In the genomic region with DNA sequence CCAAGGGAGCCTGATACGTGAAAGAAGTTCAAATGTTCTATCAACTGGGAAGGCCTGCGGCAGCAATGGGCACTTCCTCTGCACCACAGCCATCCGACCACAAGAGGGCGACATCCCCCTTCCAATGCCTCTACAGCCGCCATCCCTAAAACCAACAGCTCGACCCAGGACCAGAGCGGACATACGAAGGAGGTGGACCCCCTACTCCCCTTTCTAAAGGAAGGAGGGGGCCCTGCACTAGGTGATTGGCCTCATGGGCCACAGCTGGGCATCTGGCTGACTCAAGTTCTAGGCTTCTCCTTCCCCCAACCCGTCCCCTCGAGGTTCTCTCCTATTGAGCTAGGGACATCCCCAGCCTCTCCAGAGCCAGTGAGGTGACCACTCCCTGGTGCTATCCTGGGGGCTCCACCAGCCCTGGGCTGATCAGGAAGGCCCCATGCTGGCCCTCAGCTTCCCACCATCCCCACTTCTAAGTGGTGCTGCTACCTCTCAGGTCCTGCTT, we compare ENCODE assay signal across 8 cellular contexts.
DNase-seq lines count a peak whose midpoint lies in the region; ATAC-seq and TF ChIP-seq lines count a peak whose summit lies in the region.

No MANE protein-coding gene starts in this region.

- no peaks in the 10 kb centered on the region for H3F3A ChIP-seq in PC-3 (ENCODE audit: low read length, unreplicated experiment)
- no peaks in the 10 kb centered on the region for H3F3A ChIP-seq in neural cell (ENCODE audit: insufficient read depth, low read length, poor library complexity, severe bottlenecking)

- H2AFZ ChIP-seq in PC-3 (ENCODE audit: low read length) (peak overlapping the region; percentile 64), neural cell (ENCODE audit: low read depth, low read length) (no peak overlapping the region)

- no peaks in the 10 kb centered on the region for H3K79me2 ChIP-seq in PC-3 (ENCODE audit: low read length)
- no peaks in the 10 kb centered on the region for H3K79me2 ChIP-seq in neural cell (replicated peaks; ENCODE audit: insufficient read depth, low read length)

- peak; percentile 75 for ATAC-seq in GM18502 (IDR thresholded peaks at IDR 0.05; ENCODE audit: poor library complexity, unreplicated experiment)
- peak; percentile 89 for ATAC-seq in PC-3
- peak; percentile 72 for ATAC-seq in stimulated activated naive CD8-positive, alpha-beta T cell treated with anti-CD3 and anti-CD28 coated beads, Interleukin-15, Interleukin-2, amounts not matched to agents 100 U/mL and 50 U/mL, for 24 hours

- H4K20me1 ChIP-seq in PC-3 (ENCODE audit: low read length): no peaks in the 10 kb centered on the region
- no peaks in the 10 kb centered on the region for H4K20me1 ChIP-seq in neural cell (ENCODE audit: insufficient read depth)

- H3K36me3 Mint-ChIP-seq in activated T-cell treated with anti-CD3 and anti-CD28 coated beads, Interleukin-2, amount 50 U/mL, for 24 hours (ENCODE audit: low read depth): no peaks in the 10 kb centered on the region

- H3K9me3 ChIP-seq in A673 (ENCODE audit: low read depth, low read length, poor library complexity, severe bottlenecking) (no peaks in the 10 kb centered on the region), PC-3 (ENCODE audit: low read length) (no peaks in the 10 kb centered on the region), neural cell (ENCODE audit: low read length) (no peaks in the 10 kb centered on the region)

- no peaks in the 10 kb centered on the region for H3K9me2 ChIP-seq in PC-3 (replicated peaks; ENCODE audit: low read length)
- H3K9me2 ChIP-seq in neural cell (ENCODE audit: insufficient read depth, low read length): no peaks in the 10 kb centered on the region

- peak overlapping the region; percentile 56; the same call in 1 of the 2 replicates for H3K4me2 ChIP-seq in PC-3 (ENCODE audit: low read length)
- no peak overlapping the region for H3K4me2 ChIP-seq in neural cell (ENCODE audit: low read length)

- H3K36me3 ChIP-seq in A673 (ENCODE audit: insufficient read depth, low read length, poor library complexity, severe bottlenecking) (no peaks in the 10 kb centered on the region), PC-3 (ENCODE audit: low read depth, low read length) (no peaks in the 10 kb centered on the region), neural cell (ENCODE audit: insufficient read depth, low read length) (no peaks in the 10 kb centered on the region)

- TF ChIP-seq CTCF in A673 (conservative IDR thresholded peaks at IDR 0.05; ENCODE audit: low read depth, low read length) (peak; percentile 95), HL-60 (IDR thresholded peaks at IDR 0.05; ENCODE audit: insufficient read depth, low read length) (peak; percentile 99), PC-3 (conservative IDR thresholded peaks at IDR 0.05; ENCODE audit: low read depth, low read length) (peak; percentile 95), neural cell (IDR thresholded peaks at IDR 0.05; ENCODE audit: poor library complexity, severe bottlenecking) (peak; percentile 98)

- no peaks in the 10 kb centered on the region for H3K4me1 ChIP-seq in A673 (ENCODE audit: insufficient read depth, low read length, poor library complexity, severe bottlenecking)
- no peaks in the 10 kb centered on the region for H3K4me1 ChIP-seq in PC-3 (ENCODE audit: insufficient read depth, low read length)

- H3K9me3 Mint-ChIP-seq in activated T-cell treated with anti-CD3 and anti-CD28 coated beads, Interleukin-2, amount 50 U/mL, for 24 hours: peaks cover 8% of the 10 kb centered on the region

- no TSS peak for BruUV-seq in A673 (replicated peaks; lab: Mats Ljungman, UMichigan)
- BruUV-seq in PC-3 (replicated peaks; lab: Mats Ljungman, UMichigan): no TSS peak

- H3K27ac ChIP-seq in A673 (ENCODE audit: low read depth, low read length, poor library complexity, severe bottlenecking): no peak overlapping the region
- H3K27ac ChIP-seq in HL-60 (replicated peaks): no peak overlapping the region
- H3K27ac ChIP-seq in PC-3 (ENCODE audit: low read length): no peak overlapping the region
- no peak overlapping the region for H3K27ac ChIP-seq in neural cell (ENCODE audit: low read length)

- POLR2A ChIA-PET in A673 (lab: Charles Lee; ENCODE audit: low non-redundant PET): no interaction called here
- POLR2A ChIA-PET in PC-3 (lab: Charles Lee; ENCODE audit: unreplicated experiment): no interaction called here

- CTCF ChIA-PET in A673 (lab: Charles Lee) (interaction anchor here (0.6 to 2.1 kb wide), 11 partner anchors 13 to 283 kb away, joined by 3 to 14 read pairs (median 4); partner anchors contain the start of gene RUFY4), PC-3 (lab: Charles Lee) (interaction anchor here (0.6 to 1.2 kb wide), 6 partner anchors 101 to 1139 kb away, joined by 3 to 8 read pairs (median 5); partner anchors contain the start of gene RUFY4)

- H3K9ac ChIP-seq in PC-3 (ENCODE audit: low read length) (no peak overlapping the region), neural cell (ENCODE audit: low read length) (no peak overlapping the region)

- no peaks in the 10 kb centered on the region for H3K27me3 Mint-ChIP-seq in activated T-cell treated with anti-CD3 and anti-CD28 coated beads, Interleukin-2, amount 50 U/mL, for 24 hours

- intact Hi-C loops in A673 (cut with micrococcal nuclease; ENCODE audit: unreplicated experiment) (loop anchor here (1.0 kb wide), 3 partner anchors 203 to 284 kb away; partner anchors contain the start of gene RUFY4), PC-3 (cut with micrococcal nuclease) (loop anchor here (1.0 to 2.0 kb wide), 3 partner anchors 101 to 249 kb away; no protein-coding TSS in a partner anchor)

- H3K4me3 ChIP-seq in A673 (ENCODE audit: low read depth, low read length, poor library complexity, severe bottlenecking) (no peak overlapping the region), HL-60 (replicated peaks; ENCODE audit: insufficient read depth, low read length) (no peak overlapping the region), PC-3 (ENCODE audit: low read length) (no peak overlapping the region), neural cell (ENCODE audit: low read length) (no peak overlapping the region)

- peak; percentile 98 for TF ChIP-seq RAD21 in neural cell (conservative IDR thresholded peaks at IDR 0.05)

- H3K27ac Mint-ChIP-seq in activated T-cell treated with anti-CD3 and anti-CD28 coated beads, Interleukin-2, amount 50 U/mL, for 24 hours: peak overlapping the region; percentile 16

- H3K4me1 Mint-ChIP-seq in activated T-cell treated with anti-CD3 and anti-CD28 coated beads, Interleukin-2, amount 50 U/mL, for 24 hours (ENCODE audit: low read depth): peaks cover 24% of the 10 kb centered on the region

- DNase-seq in A673 (ENCODE audit: low spot score) (peak; percentile 66), HL-60 (ENCODE audit: low read depth in 1 of 2, low spot score in 1 of 2) (peak; percentile 41 to 63), PC-3 (peak; percentile 81), fibroblast of peridontal ligament (ENCODE audit: extremely low read depth) (peak; percentile 70)
- peak; percentile 87 for DNase-seq in activated T-cell treated with anti-CD3 and anti-CD28 coated beads, Interleukin-2, amount 50 U/mL, for 24 hours
- DNase-seq in stimulated activated naive CD8-positive, alpha-beta T cell treated with anti-CD3 and anti-CD28 coated beads, Interleukin-15, Interleukin-2, amounts not matched to agents 100 U/mL and 50 U/mL, for 24 hours: peak; percentile 82

- H3K27me3 ChIP-seq in A673 (replicated peaks; ENCODE audit: insufficient read depth, low read depth, low read length, poor library complexity): no peaks in the 10 kb centered on the region
- no peaks in the 10 kb centered on the region for H3K27me3 ChIP-seq in HL-60 (ENCODE audit: insufficient read depth, poor library complexity, severe bottlenecking)
- H3K27me3 ChIP-seq in PC-3 (ENCODE audit: low read length): peaks cover 15% of the 10 kb centered on the region; the same call in 1 of the 2 replicates
- H3K27me3 ChIP-seq in neural cell (ENCODE audit: insufficient read depth, low read depth, low read length): no peaks in the 10 kb centered on the region

- H3K4me3 Mint-ChIP-seq in activated T-cell treated with anti-CD3 and anti-CD28 coated beads, Interleukin-2, amount 50 U/mL, for 24 hours: no peak overlapping the region

- no peak for TF ChIP-seq EP300 in neural cell (conservative IDR thresholded peaks at IDR 0.05; ENCODE audit: poor library complexity, severe bottlenecking)

TF ChIP-seq in neural cell, 6 proteins besides CTCF, POLR2A, EP300 and RAD21:
- peak; percentile 94 for TF ChIP-seq SMC3 (conservative IDR thresholded peaks at IDR 0.05; ENCODE audit: poor library complexity)
- TF ChIP-seq, protein P1, sequence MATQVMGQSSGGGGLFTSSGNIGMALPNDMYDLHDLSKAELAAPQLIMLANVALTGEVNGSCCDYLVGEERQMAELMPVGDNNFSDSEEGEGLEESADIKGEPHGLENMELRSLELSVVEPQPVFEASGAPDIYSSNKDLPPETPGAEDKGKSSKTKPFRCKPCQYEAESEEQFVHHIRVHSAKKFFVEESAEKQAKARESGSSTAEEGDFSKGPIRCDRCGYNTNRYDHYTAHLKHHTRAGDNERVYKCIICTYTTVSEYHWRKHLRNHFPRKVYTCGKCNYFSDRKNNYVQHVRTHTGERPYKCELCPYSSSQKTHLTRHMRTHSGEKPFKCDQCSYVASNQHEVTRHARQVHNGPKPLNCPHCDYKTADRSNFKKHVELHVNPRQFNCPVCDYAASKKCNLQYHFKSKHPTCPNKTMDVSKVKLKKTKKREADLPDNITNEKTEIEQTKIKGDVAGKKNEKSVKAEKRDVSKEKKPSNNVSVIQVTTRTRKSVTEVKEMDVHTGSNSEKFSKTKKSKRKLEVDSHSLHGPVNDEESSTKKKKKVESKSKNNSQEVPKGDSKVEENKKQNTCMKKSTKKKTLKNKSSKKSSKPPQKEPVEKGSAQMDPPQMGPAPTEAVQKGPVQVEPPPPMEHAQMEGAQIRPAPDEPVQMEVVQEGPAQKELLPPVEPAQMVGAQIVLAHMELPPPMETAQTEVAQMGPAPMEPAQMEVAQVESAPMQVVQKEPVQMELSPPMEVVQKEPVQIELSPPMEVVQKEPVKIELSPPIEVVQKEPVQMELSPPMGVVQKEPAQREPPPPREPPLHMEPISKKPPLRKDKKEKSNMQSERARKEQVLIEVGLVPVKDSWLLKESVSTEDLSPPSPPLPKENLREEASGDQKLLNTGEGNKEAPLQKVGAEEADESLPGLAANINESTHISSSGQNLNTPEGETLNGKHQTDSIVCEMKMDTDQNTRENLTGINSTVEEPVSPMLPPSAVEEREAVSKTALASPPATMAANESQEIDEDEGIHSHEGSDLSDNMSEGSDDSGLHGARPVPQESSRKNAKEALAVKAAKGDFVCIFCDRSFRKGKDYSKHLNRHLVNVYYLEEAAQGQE (IDR thresholded peaks at IDR 0.05; ENCODE audit: borderline replicate concordance): no peak
